1 cellular context compared by ENCODE assay signal in genomic region chr5:177443144-177443983, GRCh38.
A peak's percentile ranks its signal among the peaks of the same experiment; 100 is the strongest.
TF ChIP-seq lines count a peak whose summit lies in the region.

No MANE protein-coding gene starts in this region.

TF ChIP-seq in GM12878, 131 proteins besides CTCF, POLR2A, EP300 and RAD21:
- TF ChIP-seq IKZF2 (IDR thresholded peaks at IDR 0.05) (no peak), POLR2AphosphoS5 (IDR thresholded peaks at IDR 0.05; ENCODE audit: low read length) (peak; percentile 4; the same call in 1 of the 2 replicates), ZNF274 (IDR thresholded peaks at IDR 0.05; ENCODE audit: insufficient read depth, insufficient read length) (no peak)
TF ChIP-seq in GM12878: peak in this region for 1.
